In genomic region chr15:61660579-61660978, GRCh38 we compare ENCODE assay signal across 22 cellular contexts.
DNase-seq lines count a peak whose midpoint lies in the region; ATAC-seq and TF ChIP-seq lines count a peak whose summit lies in the region.
"Had no signal": no experiment of that assay in that cellular context is flagged by ENCODE, and none has a peak within 500 bp of the region (broad histone marks: within the 10 kb centered on the region; RNA-seq: fewer than 3 reads in every experiment).

No MANE protein-coding gene starts in this region.

- no peaks in the 10 kb centered on the region for H3K79me2 ChIP-seq in mammary epithelial cell (ENCODE audit: insufficient read depth, low read length)

- H3K27ac Mint-ChIP-seq in Caco-2 (ENCODE audit: unreplicated experiment): no peak overlapping the region
- H3K27ac Mint-ChIP-seq: activated CD4-positive, alpha-beta memory T cell treated with anti-CD3 and anti-CD28 coated beads for 36 hours; activated naive CD8-positive, alpha-beta T cell; stimulated activated effector memory CD8-positive, alpha-beta T cell treated with anti-CD3 and anti-CD28 coated beads, Interleukin-12 subunit alpha, Interleukin-12 subunit beta, amount 100 ng/mL, for 72 hours had no signal

- H3K9me3 Mint-ChIP-seq in Caco-2 (ENCODE audit: unreplicated experiment): no peaks in the 10 kb centered on the region
- H3K9me3 Mint-ChIP-seq: stimulated activated effector memory CD8-positive, alpha-beta T cell treated with anti-CD3 and anti-CD28 coated beads, Interleukin-12 subunit alpha, Interleukin-12 subunit beta, amount 100 ng/mL, for 72 hours had no signal

- BruUV-seq in mammary epithelial cell (replicated peaks; lab: Mats Ljungman, UMichigan) (no TSS peak), Caco-2 (replicated peaks; lab: Mats Ljungman, UMichigan) (no TSS peak)

- H3K4me3 ChIP-seq in right cardiac atrium (ENCODE audit: low read length): no peak overlapping the region
- H3K4me3 ChIP-seq in mammary epithelial cell (replicated peaks in 1 of 3; ENCODE audit: insufficient read depth in 1 of 3, low read depth in 2 of 3, low read length in 3 of 3): no peak overlapping the region
- no peak overlapping the region for H3K4me3 ChIP-seq in vagina
- no peak overlapping the region for H3K4me3 ChIP-seq in Caco-2 (ENCODE audit: low read depth, low read length)
- H3K4me3 ChIP-seq: GM12878, ovary, upper lobe of left lung had no signal

- no peaks in the 10 kb centered on the region for H3K4me1 Mint-ChIP-seq in Caco-2 (ENCODE audit: low read depth, unreplicated experiment)
- H3K4me1 Mint-ChIP-seq: stimulated activated effector memory CD8-positive, alpha-beta T cell treated with anti-CD3 and anti-CD28 coated beads, Interleukin-12 subunit alpha, Interleukin-12 subunit beta, amount 100 ng/mL, for 72 hours had no signal

- DNase-seq in right cardiac atrium (peak in 1 of 3 donors; percentile 23), cardiac septum (ENCODE audit: low spot score) (no peak), mammary epithelial cell (peak; percentile 8), myocyte (ENCODE audit: low read depth) (peak; percentile 3), vagina (ENCODE audit: extremely low spot score in 2 of 2) (peak in 1 of 2 donors; percentile 29), Caco-2 (no peak), SW480 (ENCODE audit: low spot score) (no peak)
- no peak for DNase-seq in stimulated activated CD4-positive, alpha-beta T cell treated with anti-CD3 and anti-CD28 coated beads, Interleukin-4, amount 100 ng/mL, for 24 hours
- DNase-seq: activated CD4-positive, alpha-beta memory T cell treated with anti-CD3 and anti-CD28 coated beads for 36 hours; activated T-cell treated with anti-CD3 and anti-CD28 coated beads, Interleukin-2, amount 50 U/mL, for 1 hour; central memory CD4-positive, alpha-beta T cell; effector memory CD4-positive, alpha-beta T cell; foreskin melanocyte; MM.1S; NCI-H187 treated with DMSO at 0.1 percent for 48 hours; ovary; upper lobe of left lung; WERI-Rb-1 had no signal

- H3K27ac ChIP-seq in right cardiac atrium (ENCODE audit: low read length) (peak overlapping the region; percentile 58), mammary epithelial cell (ENCODE audit: insufficient read depth, low read depth, low read length) (no peak overlapping the region), vagina (peak overlapping the region; percentile 62)
- H3K27ac ChIP-seq: ovary, upper lobe of left lung, WERI-Rb-1 had no signal

- H3K36me3 ChIP-seq in mammary epithelial cell (ENCODE audit: insufficient read depth, low read length) (no peaks in the 10 kb centered on the region), vagina (no peaks in the 10 kb centered on the region), Caco-2 (ENCODE audit: control insufficient read depth, insufficient read depth, low read length) (no peaks in the 10 kb centered on the region)
- H3K36me3 ChIP-seq: ovary, upper lobe of left lung, WERI-Rb-1 had no signal

- POLR2A ChIA-PET in Caco-2 (lab: Charles Lee): no interaction called here

- CTCF ChIA-PET in mammary epithelial cell (lab: Charles Lee; ENCODE audit: low non-redundant PET) (no interaction called here), Caco-2 (lab: Charles Lee) (no interaction called here)

- no peaks in the 10 kb centered on the region for H4K20me1 ChIP-seq in mammary epithelial cell (ENCODE audit: insufficient read depth, low read length)

- H2AFZ ChIP-seq in mammary epithelial cell (ENCODE audit: low read depth, low read length): no peak overlapping the region

- no peak for TF ChIP-seq POLR2A in vagina (IDR thresholded peaks at IDR 0.05)

- H3K9ac ChIP-seq in mammary epithelial cell (ENCODE audit: insufficient read depth, low read length): no peak overlapping the region

- in situ Hi-C loops in mammary epithelial cell (cut with MboI; ENCODE audit: low sequenced_read_pairs in 2 of 2): no loop called here

- no peak overlapping the region for H3K4me3 Mint-ChIP-seq in Caco-2 (ENCODE audit: unreplicated experiment)
- H3K4me3 Mint-ChIP-seq: activated CD4-positive, alpha-beta memory T cell treated with anti-CD3 and anti-CD28 coated beads for 36 hours; activated naive CD8-positive, alpha-beta T cell; stimulated activated effector memory CD8-positive, alpha-beta T cell treated with anti-CD3 and anti-CD28 coated beads, Interleukin-12 subunit alpha, Interleukin-12 subunit beta, amount 100 ng/mL, for 72 hours had no signal

- no peaks in the 10 kb centered on the region for H3K27me3 ChIP-seq in right cardiac atrium (ENCODE audit: control insufficient read depth, insufficient read depth)
- H3K27me3 ChIP-seq in mammary epithelial cell (ENCODE audit: insufficient read depth, low read length): no peaks in the 10 kb centered on the region
- H3K27me3 ChIP-seq in vagina: no peaks in the 10 kb centered on the region
- no peaks in the 10 kb centered on the region for H3K27me3 ChIP-seq in Caco-2 (replicated peaks; ENCODE audit: control insufficient read depth, insufficient read depth, low read length)
- H3K27me3 ChIP-seq: ovary, upper lobe of left lung had no signal

- H3K27me3 Mint-ChIP-seq in Caco-2 (ENCODE audit: insufficient read depth, unreplicated experiment): peaks cover 14% of the 10 kb centered on the region

- dilution Hi-C loops in mammary epithelial cell (cut with HindIII; ENCODE audit: low sequenced_read_pairs): loop anchor here (10.0 kb wide), 1 partner anchor 54 kb away; no protein-coding TSS in a partner anchor

- H3K9me3 ChIP-seq in right cardiac atrium (ENCODE audit: control insufficient read depth, low read length) (no peaks in the 10 kb centered on the region), mammary epithelial cell (replicated peaks; ENCODE audit: insufficient read depth, low read length) (no peaks in the 10 kb centered on the region), vagina (no peaks in the 10 kb centered on the region), Caco-2 (no peaks in the 10 kb centered on the region)
- H3K9me3 ChIP-seq: ovary, upper lobe of left lung had no signal

- WGBS in right cardiac atrium: 58% methylated on average over 2 of the region's 2 CpGs
- WGBS in mammary epithelial cell (ENCODE audit: low coverage, missing lambda C conversion rate): 63% methylated on average over 2 of the region's 2 CpGs

- intact Hi-C loops in right cardiac atrium (cut with DNase I) (no loop called here), cardiac septum (cut with DNase I) (no loop called here), mammary epithelial cell (cut with micrococcal nuclease) (no loop called here), vagina (cut with DNase I) (no loop called here), Caco-2 (cut with micrococcal nuclease; ENCODE audit: unreplicated experiment) (no loop called here)

- H3K4me1 ChIP-seq in right cardiac atrium (ENCODE audit: control insufficient read depth, insufficient read depth, low read length) (peaks cover 9% of the 10 kb centered on the region), mammary epithelial cell (ENCODE audit: insufficient read depth, low read length) (no peaks in the 10 kb centered on the region), vagina (peaks cover 8% of the 10 kb centered on the region), Caco-2 (no peaks in the 10 kb centered on the region)
- H3K4me1 ChIP-seq: upper lobe of left lung had no signal

- no peaks in the 10 kb centered on the region for H3K36me3 Mint-ChIP-seq in Caco-2 (ENCODE audit: insufficient read depth, unreplicated experiment)
- H3K36me3 Mint-ChIP-seq: activated CD4-positive, alpha-beta memory T cell treated with anti-CD3 and anti-CD28 coated beads for 36 hours; activated naive CD8-positive, alpha-beta T cell; stimulated activated effector memory CD8-positive, alpha-beta T cell treated with anti-CD3 and anti-CD28 coated beads, Interleukin-12 subunit alpha, Interleukin-12 subunit beta, amount 100 ng/mL, for 72 hours had no signal

- H3K4me2 ChIP-seq in mammary epithelial cell (ENCODE audit: insufficient read depth, low read depth, low read length): no peak overlapping the region

- no peak for ATAC-seq in right cardiac atrium
- ATAC-seq: GM12878; Right ventricle myocardium inferior; stimulated activated effector memory CD8-positive, alpha-beta T cell treated with anti-CD3 and anti-CD28 coated beads, Interleukin-12 subunit alpha, Interleukin-12 subunit beta, amount 100 ng/mL, for 72 hours had no signal

- TF ChIP-seq CTCF in mammary epithelial cell (conservative IDR thresholded peaks at IDR 0.05 in 1 of 2, IDR thresholded peaks at IDR 0.05 in 1 of 2; ENCODE audit: extremely low read depth in 1 of 2, insufficient read depth in 1 of 2, low read depth in 1 of 2, low read length in 2 of 2) (no peak), vagina (IDR thresholded peaks at IDR 0.05) (no peak), Caco-2 (IDR thresholded peaks at IDR 0.05; ENCODE audit: insufficient read depth in 1 of 2, low read depth in 1 of 2, low read length in 1 of 2, severe bottlenecking in 1 of 2, unreplicated experiment in 1 of 2) (no peak)

Comparison
In these comparisons a context has a peak if more than half of its experiments do, and no peak if none do; other contexts are left out.
1. DNase-seq: peak in mammary epithelial cell (single experiment) and myocyte (single experiment); none in cardiac septum (single experiment), Caco-2 (0 of 2), SW480 (single experiment) and stimulated activated CD4-positive, alpha-beta T cell treated with anti-CD3 and anti-CD28 coated beads, Interleukin-4, amount 100 ng/mL, for 24 hours (single experiment).